In genomic region chr16:78915916-78916315, GRCh38 we compare ENCODE assay signal across 28 cellular contexts.
"Had no signal": no experiment of that assay in that cellular context is flagged by ENCODE, and none has a peak within 500 bp of the region (broad histone marks: within the 10 kb centered on the region; RNA-seq: fewer than 3 reads in every experiment).

No MANE protein-coding gene starts in this region.

- DNase-seq: activated CD4-positive, alpha-beta memory T cell treated with anti-CD3 and anti-CD28 coated beads for 36 hours; activated CD4-positive, alpha-beta T cell treated with anti-CD3 and anti-CD28 coated beads, Interleukin-2, amount 10 ng/mL, durations not matched to agents 7 days and 5 days; activated CD4-positive, CD25-positive, alpha-beta regulatory T cell; activated CD8-positive, alpha-beta memory T cell treated with anti-CD3 and anti-CD28 coated beads for 24 hours; activated naive CD4-positive, alpha-beta T cell treated with anti-CD3 and anti-CD28 coated beads, Interleukin-2, amount 50 U/mL, for 16 hours; activated naive CD8-positive, alpha-beta T cell treated with anti-CD3 and anti-CD28 coated beads, Interleukin-2, amount 10 ng/mL, durations not matched to agents 7 days and 5 days; activated T-cell treated with anti-CD3 and anti-CD28 coated beads, Interleukin-2, amount 50 U/mL, for 48 hours; adrenal gland; anterior cingulate cortex; cerebellar nuclear complex; MG63; MV-4-11; NCI-H1092 treated with DMSO at 0.1 percent for 48 hours; NCI-H1417 treated with DMSO at 0.1 percent for 48 hours; NCI-H187; NCI-H2081; NCI-H2227 treated with DMSO at 0.1 percent for 48 hours; NCI-H526; NK-92 treated with Interleukin-12 subunit alpha and Interleukin-12 subunit beta, amount 100 ng/mL, for 24 hours; OCI-M1; RPMI8226; T-cell; T-helper 2 cell; T1000 had no signal

- H3K36me3 ChIP-seq: adrenal gland, MG63 had no signal

- H3K4me2 ChIP-seq: KMS-11 had no signal

- H3K27me3 Mint-ChIP-seq: activated CD4-positive, alpha-beta T cell treated with anti-CD3 and anti-CD28 coated beads, Interleukin-2, amount 10 ng/mL, durations not matched to agents 7 days and 5 days; activated naive CD8-positive, alpha-beta T cell treated with anti-CD3 and anti-CD28 coated beads, Interleukin-2, amount 10 ng/mL, durations not matched to agents 7 days and 5 days; T-cell had no signal

- ATAC-seq: Panc1, Right ventricle myocardium inferior, T-cell had no signal

- H3K27ac ChIP-seq: adrenal gland, KMS-11, SK-N-MC had no signal

- H3K4me3 Mint-ChIP-seq: activated CD4-positive, alpha-beta memory T cell treated with anti-CD3 and anti-CD28 coated beads for 36 hours; activated CD4-positive, alpha-beta T cell treated with anti-CD3 and anti-CD28 coated beads, Interleukin-2, amount 10 ng/mL, durations not matched to agents 7 days and 5 days; activated naive CD8-positive, alpha-beta T cell treated with anti-CD3 and anti-CD28 coated beads, Interleukin-2, amount 10 ng/mL, durations not matched to agents 7 days and 5 days; T-cell had no signal

- H3K4me3 ChIP-seq: adrenal gland, MG63, SK-N-MC had no signal

- H3K27ac Mint-ChIP-seq: activated CD4-positive, alpha-beta memory T cell treated with anti-CD3 and anti-CD28 coated beads for 36 hours; activated CD4-positive, alpha-beta T cell treated with anti-CD3 and anti-CD28 coated beads, Interleukin-2, amount 10 ng/mL, durations not matched to agents 7 days and 5 days; activated naive CD8-positive, alpha-beta T cell treated with anti-CD3 and anti-CD28 coated beads, Interleukin-2, amount 10 ng/mL, durations not matched to agents 7 days and 5 days; T-cell had no signal

- H3K27me3 ChIP-seq: adrenal gland, MG63 had no signal

- H3K36me3 Mint-ChIP-seq: activated naive CD8-positive, alpha-beta T cell treated with anti-CD3 and anti-CD28 coated beads, Interleukin-2, amount 10 ng/mL, durations not matched to agents 7 days and 5 days had no signal
